In genomic region chr11:76801736-76802135, GRCh38 we compare ENCODE assay signal across 2 cellular contexts.
TF ChIP-seq lines count a peak whose summit lies in the region.

No MANE protein-coding gene starts in this region.

TF ChIP-seq in A549, 52 proteins besides CTCF, POLR2A, EP300 and RAD21:
- TF ChIP-seq NR3C1 (IDR thresholded peaks at IDR 0.05) (no peak), CHD4 (IDR thresholded peaks at IDR 0.05; ENCODE audit: borderline replicate concordance) (no peak), RARB (CRISPR knock-in tag; IDR thresholded peaks at IDR 0.05) (peak; percentile 51; the same call in 1 of the 2 replicates), NPAS2 (CRISPR knock-in tag; IDR thresholded peaks at IDR 0.05; ENCODE audit: borderline replicate concordance) (no peak), ZNF302 (CRISPR knock-in tag; IDR thresholded peaks at IDR 0.05) (no peak), HOXA7 (CRISPR knock-in tag; IDR thresholded peaks at IDR 0.05) (0 out of 2 replicates have a peak, but pooled peaks have one; percentile 59), HEYL (CRISPR knock-in tag; IDR thresholded peaks at IDR 0.05) (no peak), ZSCAN20 (CRISPR knock-in tag; IDR thresholded peaks at IDR 0.05) (0 out of 2 replicates have a peak, but pooled peaks have one; percentile 67), MYC (IDR thresholded peaks at IDR 0.05; ENCODE audit: borderline replicate concordance, low read length) (no peak), JUNB (IDR thresholded peaks at IDR 0.05) (no peak), NFE2L2 (conservative IDR thresholded peaks at IDR 0.05; ENCODE audit: low read length) (no peak), TFCP2L1 (CRISPR knock-in tag; IDR thresholded peaks at IDR 0.05) (no peak), EHMT2 (IDR thresholded peaks at IDR 0.05; ENCODE audit: low read depth) (no peak), BCL3 (IDR thresholded peaks at IDR 0.05) (0 out of 3 replicates have a peak, but pooled peaks have one; percentile 28)
- TF ChIP-seq, protein P1, sequence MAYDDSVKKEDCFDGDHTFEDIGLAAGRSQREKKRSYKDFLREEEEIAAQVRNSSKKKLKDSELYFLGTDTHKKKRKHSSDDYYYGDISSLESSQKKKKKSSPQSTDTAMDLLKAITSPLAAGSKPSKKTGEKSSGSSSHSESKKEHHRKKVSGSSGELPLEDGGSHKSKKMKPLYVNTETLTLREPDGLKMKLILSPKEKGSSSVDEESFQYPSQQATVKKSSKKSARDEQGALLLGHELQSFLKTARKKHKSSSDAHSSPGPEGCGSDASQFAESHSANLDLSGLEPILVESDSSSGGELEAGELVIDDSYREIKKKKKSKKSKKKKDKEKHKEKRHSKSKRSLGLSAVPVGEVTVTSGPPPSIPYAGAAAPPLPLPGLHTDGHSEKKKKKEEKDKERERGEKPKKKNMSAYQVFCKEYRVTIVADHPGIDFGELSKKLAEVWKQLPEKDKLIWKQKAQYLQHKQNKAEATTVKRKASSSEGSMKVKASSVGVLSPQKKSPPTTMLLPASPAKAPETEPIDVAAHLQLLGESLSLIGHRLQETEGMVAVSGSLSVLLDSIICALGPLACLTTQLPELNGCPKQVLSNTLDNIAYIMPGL (CRISPR knock-in tag; IDR thresholded peaks at IDR 0.05; ENCODE audit: borderline replicate concordance): no peak
- TF ChIP-seq, protein P2, sequence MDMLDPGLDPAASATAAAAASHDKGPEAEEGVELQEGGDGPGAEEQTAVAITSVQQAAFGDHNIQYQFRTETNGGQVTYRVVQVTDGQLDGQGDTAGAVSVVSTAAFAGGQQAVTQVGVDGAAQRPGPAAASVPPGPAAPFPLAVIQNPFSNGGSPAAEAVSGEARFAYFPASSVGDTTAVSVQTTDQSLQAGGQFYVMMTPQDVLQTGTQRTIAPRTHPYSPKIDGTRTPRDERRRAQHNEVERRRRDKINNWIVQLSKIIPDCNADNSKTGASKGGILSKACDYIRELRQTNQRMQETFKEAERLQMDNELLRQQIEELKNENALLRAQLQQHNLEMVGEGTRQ (IDR thresholded peaks at IDR 0.05): 0 out of 2 replicates have a peak, but pooled peaks have one; percentile 27
TF ChIP-seq in A549: peak in this region for 5.

TF ChIP-seq in HepG2, 621 proteins besides CTCF, POLR2A, EP300 and RAD21:
- TF ChIP-seq HHEX (CRISPR knock-in tag; IDR thresholded peaks at IDR 0.05) (0 out of 2 replicates have a peak, but pooled peaks have one; percentile 35), FOXA1 (IDR thresholded peaks at IDR 0.05) (peak; percentile 79), FOXA1 (CRISPR knock-in tag; IDR thresholded peaks at IDR 0.05) (peak; percentile 77), GATA4 (IDR thresholded peaks at IDR 0.05; ENCODE audit: borderline replicate concordance, low read depth) (no peak), SALL1 (CRISPR knock-in tag; IDR thresholded peaks at IDR 0.05) (no peak), ZNF350 (CRISPR knock-in tag; IDR thresholded peaks at IDR 0.05; ENCODE audit: borderline replicate concordance, low read depth) (no peak), MAZ (IDR thresholded peaks at IDR 0.05; ENCODE audit: borderline replicate concordance, low read depth, low read length) (no peak), MAZ (CRISPR knock-in tag; IDR thresholded peaks at IDR 0.05; ENCODE audit: low read depth) (no peak), FOXA3 (CRISPR knock-in tag; IDR thresholded peaks at IDR 0.05) (peak; percentile 71), TBX3 (IDR thresholded peaks at IDR 0.05; ENCODE audit: borderline replicate concordance) (peak; percentile 27; the same call in 1 of the 2 replicates), KDM5B (CRISPR knock-in tag; IDR thresholded peaks at IDR 0.05; ENCODE audit: borderline replicate concordance) (no peak), SOX13 (IDR thresholded peaks at IDR 0.05) (no peak), SOX13 (CRISPR knock-in tag; conservative IDR thresholded peaks at IDR 0.05 in 1 of 2, IDR thresholded peaks at IDR 0.05 in 1 of 2) (peak in 1 of 2 experiments; percentile 52; a peak in 1 of 4 replicates), BCL6 (CRISPR knock-in tag; IDR thresholded peaks at IDR 0.05) (peak; percentile 59; the same call in 1 of the 2 replicates), NFKBIZ (CRISPR knock-in tag; IDR thresholded peaks at IDR 0.05) (peak; percentile 91), HDAC1 (CRISPR knock-in tag; IDR thresholded peaks at IDR 0.05) (no peak), SAP130 (CRISPR knock-in tag; IDR thresholded peaks at IDR 0.05; ENCODE audit: low read depth) (0 out of 2 replicates have a peak, but pooled peaks have one; percentile 22), SAFB2 (CRISPR knock-in tag; IDR thresholded peaks at IDR 0.05; ENCODE audit: borderline replicate concordance, low read depth) (no peak), NCOA2 (CRISPR knock-in tag; IDR thresholded peaks at IDR 0.05) (no peak), SOX5 (CRISPR knock-in tag; IDR thresholded peaks at IDR 0.05; ENCODE audit: borderline replicate concordance) (peak; percentile 55), TFE3 (CRISPR knock-in tag; IDR thresholded peaks at IDR 0.05) (peak; percentile 81), HMG20A (CRISPR knock-in tag; IDR thresholded peaks at IDR 0.05; ENCODE audit: borderline replicate concordance) (peak; percentile 25; the same call in 1 of the 2 replicates), ZNF646 (CRISPR knock-in tag; IDR thresholded peaks at IDR 0.05) (no peak), FOXP1 (IDR thresholded peaks at IDR 0.05) (0 out of 2 replicates have a peak, but pooled peaks have one; percentile 14), FOXP1 (CRISPR knock-in tag; IDR thresholded peaks at IDR 0.05) (peak; percentile 86), HNRNPL (IDR thresholded peaks at IDR 0.05; ENCODE audit: low read depth, low read length) (no peak), NR2F2 (IDR thresholded peaks at IDR 0.05; ENCODE audit: borderline replicate concordance, low read depth) (no peak), ZNF550 (CRISPR knock-in tag; IDR thresholded peaks at IDR 0.05; ENCODE audit: borderline replicate concordance) (no peak), ARID2 (CRISPR knock-in tag; IDR thresholded peaks at IDR 0.05; ENCODE audit: borderline replicate concordance) (no peak), ELF1 (CRISPR knock-in tag; IDR thresholded peaks at IDR 0.05) (no peak)
- TF ChIP-seq, protein P3, sequence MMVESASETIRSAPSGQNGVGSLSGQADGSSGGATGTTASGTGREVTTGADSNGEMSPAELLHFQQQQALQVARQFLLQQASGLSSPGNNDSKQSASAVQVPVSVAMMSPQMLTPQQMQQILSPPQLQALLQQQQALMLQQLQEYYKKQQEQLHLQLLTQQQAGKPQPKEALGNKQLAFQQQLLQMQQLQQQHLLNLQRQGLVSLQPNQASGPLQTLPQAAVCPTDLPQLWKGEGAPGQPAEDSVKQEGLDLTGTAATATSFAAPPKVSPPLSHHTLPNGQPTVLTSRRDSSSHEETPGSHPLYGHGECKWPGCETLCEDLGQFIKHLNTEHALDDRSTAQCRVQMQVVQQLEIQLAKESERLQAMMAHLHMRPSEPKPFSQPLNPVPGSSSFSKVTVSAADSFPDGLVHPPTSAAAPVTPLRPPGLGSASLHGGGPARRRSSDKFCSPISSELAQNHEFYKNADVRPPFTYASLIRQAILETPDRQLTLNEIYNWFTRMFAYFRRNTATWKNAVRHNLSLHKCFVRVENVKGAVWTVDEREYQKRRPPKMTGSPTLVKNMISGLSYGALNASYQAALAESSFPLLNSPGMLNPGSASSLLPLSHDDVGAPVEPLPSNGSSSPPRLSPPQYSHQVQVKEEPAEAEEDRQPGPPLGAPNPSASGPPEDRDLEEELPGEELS (CRISPR knock-in tag; IDR thresholded peaks at IDR 0.05): 0 out of 2 replicates have a peak, but pooled peaks have one; percentile 43
- TF ChIP-seq, protein P4, sequence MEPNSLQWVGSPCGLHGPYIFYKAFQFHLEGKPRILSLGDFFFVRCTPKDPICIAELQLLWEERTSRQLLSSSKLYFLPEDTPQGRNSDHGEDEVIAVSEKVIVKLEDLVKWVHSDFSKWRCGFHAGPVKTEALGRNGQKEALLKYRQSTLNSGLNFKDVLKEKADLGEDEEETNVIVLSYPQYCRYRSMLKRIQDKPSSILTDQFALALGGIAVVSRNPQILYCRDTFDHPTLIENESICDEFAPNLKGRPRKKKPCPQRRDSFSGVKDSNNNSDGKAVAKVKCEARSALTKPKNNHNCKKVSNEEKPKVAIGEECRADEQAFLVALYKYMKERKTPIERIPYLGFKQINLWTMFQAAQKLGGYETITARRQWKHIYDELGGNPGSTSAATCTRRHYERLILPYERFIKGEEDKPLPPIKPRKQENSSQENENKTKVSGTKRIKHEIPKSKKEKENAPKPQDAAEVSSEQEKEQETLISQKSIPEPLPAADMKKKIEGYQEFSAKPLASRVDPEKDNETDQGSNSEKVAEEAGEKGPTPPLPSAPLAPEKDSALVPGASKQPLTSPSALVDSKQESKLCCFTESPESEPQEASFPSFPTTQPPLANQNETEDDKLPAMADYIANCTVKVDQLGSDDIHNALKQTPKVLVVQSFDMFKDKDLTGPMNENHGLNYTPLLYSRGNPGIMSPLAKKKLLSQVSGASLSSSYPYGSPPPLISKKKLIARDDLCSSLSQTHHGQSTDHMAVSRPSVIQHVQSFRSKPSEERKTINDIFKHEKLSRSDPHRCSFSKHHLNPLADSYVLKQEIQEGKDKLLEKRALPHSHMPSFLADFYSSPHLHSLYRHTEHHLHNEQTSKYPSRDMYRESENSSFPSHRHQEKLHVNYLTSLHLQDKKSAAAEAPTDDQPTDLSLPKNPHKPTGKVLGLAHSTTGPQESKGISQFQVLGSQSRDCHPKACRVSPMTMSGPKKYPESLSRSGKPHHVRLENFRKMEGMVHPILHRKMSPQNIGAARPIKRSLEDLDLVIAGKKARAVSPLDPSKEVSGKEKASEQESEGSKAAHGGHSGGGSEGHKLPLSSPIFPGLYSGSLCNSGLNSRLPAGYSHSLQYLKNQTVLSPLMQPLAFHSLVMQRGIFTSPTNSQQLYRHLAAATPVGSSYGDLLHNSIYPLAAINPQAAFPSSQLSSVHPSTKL (CRISPR knock-in tag; IDR thresholded peaks at IDR 0.05): 0 out of 2 replicates have a peak, but pooled peaks have one; percentile 53
